In genomic region chr20:17530716-17531536, GRCh38 we compare ENCODE assay signal across 1 cellular context.
TF ChIP-seq lines count a peak whose summit lies in the region.

Gene BFSP1 (minus strand): TSS chr20:17531379. CDS start chr20:17531329, 50 bp downstream.

TF ChIP-seq in HepG2, 621 proteins besides CTCF, POLR2A, EP300 and RAD21 (continued from another document and continues in another):
- TF ChIP-seq ZNF318 (CRISPR knock-in tag; IDR thresholded peaks at IDR 0.05) (0 out of 2 replicates have a peak, but pooled peaks have one; percentile 17), GATA4 (IDR thresholded peaks at IDR 0.05; ENCODE audit: borderline replicate concordance, low read depth) (no peak), TBL1XR1 (IDR thresholded peaks at IDR 0.05; ENCODE audit: borderline replicate concordance, low read length, partially characterized antibody) (no peak), ZNF784 (CRISPR knock-in tag; IDR thresholded peaks at IDR 0.05; ENCODE audit: borderline replicate concordance) (peak; percentile 46; the same call in 1 of the 2 replicates), ZBTB37 (CRISPR knock-in tag; IDR thresholded peaks at IDR 0.05) (no peak), NFE2 (CRISPR knock-in tag; IDR thresholded peaks at IDR 0.05) (no peak), HOXA9 (CRISPR knock-in tag; IDR thresholded peaks at IDR 0.05; ENCODE audit: borderline replicate concordance) (peak; percentile 27), GFI1 (CRISPR knock-in tag; IDR thresholded peaks at IDR 0.05; ENCODE audit: borderline replicate concordance) (no peak), SAFB2 (CRISPR knock-in tag; IDR thresholded peaks at IDR 0.05; ENCODE audit: borderline replicate concordance, low read depth) (peak; percentile 73), NFRKB (IDR thresholded peaks at IDR 0.05) (no peak), RERE (CRISPR knock-in tag; IDR thresholded peaks at IDR 0.05; ENCODE audit: low read depth) (0 out of 2 replicates have a peak, but pooled peaks have one; percentile 11), ZNF710 (CRISPR knock-in tag; IDR thresholded peaks at IDR 0.05; ENCODE audit: borderline replicate concordance) (no peak), ATRX (CRISPR knock-in tag; IDR thresholded peaks at IDR 0.05; ENCODE audit: borderline replicate concordance) (no peak), SNRNP70 (IDR thresholded peaks at IDR 0.05; ENCODE audit: low read depth, low read length) (no peak), ZBTB1 (CRISPR knock-in tag; IDR thresholded peaks at IDR 0.05; ENCODE audit: borderline replicate concordance) (no peak), RXRB (CRISPR knock-in tag; IDR thresholded peaks at IDR 0.05; ENCODE audit: borderline replicate concordance) (0 out of 2 replicates have a peak, but pooled peaks have one; percentile 11), FOXK1 (CRISPR knock-in tag; IDR thresholded peaks at IDR 0.05; ENCODE audit: borderline replicate concordance, low read depth) (no peak), ZNF24 (IDR thresholded peaks at IDR 0.05) (no peak), NCOA1 (CRISPR knock-in tag; IDR thresholded peaks at IDR 0.05) (no peak), ZNF678 (CRISPR knock-in tag; IDR thresholded peaks at IDR 0.05) (no peak), ATF1 (CRISPR knock-in tag; IDR thresholded peaks at IDR 0.05) (no peak), ERF (CRISPR knock-in tag; IDR thresholded peaks at IDR 0.05) (0 out of 2 replicates have a peak, but pooled peaks have one; percentile 14), RFXAP (CRISPR knock-in tag; IDR thresholded peaks at IDR 0.05; ENCODE audit: borderline replicate concordance) (no peak)
- TF ChIP-seq, protein P1, sequence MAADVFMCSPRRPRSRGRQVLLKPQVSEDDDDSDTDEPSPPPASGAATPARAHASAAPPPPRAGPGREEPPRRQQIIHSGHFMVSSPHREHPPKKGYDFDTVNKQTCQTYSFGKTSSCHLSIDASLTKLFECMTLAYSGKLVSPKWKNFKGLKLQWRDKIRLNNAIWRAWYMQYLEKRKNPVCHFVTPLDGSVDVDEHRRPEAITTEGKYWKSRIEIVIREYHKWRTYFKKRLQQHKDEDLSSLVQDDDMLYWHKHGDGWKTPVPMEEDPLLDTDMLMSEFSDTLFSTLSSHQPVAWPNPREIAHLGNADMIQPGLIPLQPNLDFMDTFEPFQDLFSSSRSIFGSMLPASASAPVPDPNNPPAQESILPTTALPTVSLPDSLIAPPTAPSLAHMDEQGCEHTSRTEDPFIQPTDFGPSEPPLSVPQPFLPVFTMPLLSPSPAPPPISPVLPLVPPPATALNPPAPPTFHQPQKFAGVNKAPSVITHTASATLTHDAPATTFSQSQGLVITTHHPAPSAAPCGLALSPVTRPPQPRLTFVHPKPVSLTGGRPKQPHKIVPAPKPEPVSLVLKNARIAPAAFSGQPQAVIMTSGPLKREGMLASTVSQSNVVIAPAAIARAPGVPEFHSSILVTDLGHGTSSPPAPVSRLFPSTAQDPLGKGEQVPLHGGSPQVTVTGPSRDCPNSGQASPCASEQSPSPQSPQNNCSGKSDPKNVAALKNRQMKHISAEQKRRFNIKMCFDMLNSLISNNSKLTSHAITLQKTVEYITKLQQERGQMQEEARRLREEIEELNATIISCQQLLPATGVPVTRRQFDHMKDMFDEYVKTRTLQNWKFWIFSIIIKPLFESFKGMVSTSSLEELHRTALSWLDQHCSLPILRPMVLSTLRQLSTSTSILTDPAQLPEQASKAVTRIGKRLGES (CRISPR knock-in tag; IDR thresholded peaks at IDR 0.05; ENCODE audit: borderline replicate concordance), result no peak
- TF ChIP-seq, protein P2, sequence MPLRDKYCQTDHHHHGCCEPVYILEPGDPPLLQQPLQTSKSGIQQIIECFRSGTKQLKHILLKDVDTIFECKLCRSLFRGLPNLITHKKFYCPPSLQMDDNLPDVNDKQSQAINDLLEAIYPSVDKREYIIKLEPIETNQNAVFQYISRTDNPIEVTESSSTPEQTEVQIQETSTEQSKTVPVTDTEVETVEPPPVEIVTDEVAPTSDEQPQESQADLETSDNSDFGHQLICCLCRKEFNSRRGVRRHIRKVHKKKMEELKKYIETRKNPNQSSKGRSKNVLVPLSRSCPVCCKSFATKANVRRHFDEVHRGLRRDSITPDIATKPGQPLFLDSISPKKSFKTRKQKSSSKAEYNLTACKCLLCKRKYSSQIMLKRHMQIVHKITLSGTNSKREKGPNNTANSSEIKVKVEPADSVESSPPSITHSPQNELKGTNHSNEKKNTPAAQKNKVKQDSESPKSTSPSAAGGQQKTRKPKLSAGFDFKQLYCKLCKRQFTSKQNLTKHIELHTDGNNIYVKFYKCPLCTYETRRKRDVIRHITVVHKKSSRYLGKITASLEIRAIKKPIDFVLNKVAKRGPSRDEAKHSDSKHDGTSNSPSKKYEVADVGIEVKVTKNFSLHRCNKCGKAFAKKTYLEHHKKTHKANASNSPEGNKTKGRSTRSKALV (CRISPR knock-in tag; IDR thresholded peaks at IDR 0.05), result peak; percentile 99
- TF ChIP-seq, protein P3, sequence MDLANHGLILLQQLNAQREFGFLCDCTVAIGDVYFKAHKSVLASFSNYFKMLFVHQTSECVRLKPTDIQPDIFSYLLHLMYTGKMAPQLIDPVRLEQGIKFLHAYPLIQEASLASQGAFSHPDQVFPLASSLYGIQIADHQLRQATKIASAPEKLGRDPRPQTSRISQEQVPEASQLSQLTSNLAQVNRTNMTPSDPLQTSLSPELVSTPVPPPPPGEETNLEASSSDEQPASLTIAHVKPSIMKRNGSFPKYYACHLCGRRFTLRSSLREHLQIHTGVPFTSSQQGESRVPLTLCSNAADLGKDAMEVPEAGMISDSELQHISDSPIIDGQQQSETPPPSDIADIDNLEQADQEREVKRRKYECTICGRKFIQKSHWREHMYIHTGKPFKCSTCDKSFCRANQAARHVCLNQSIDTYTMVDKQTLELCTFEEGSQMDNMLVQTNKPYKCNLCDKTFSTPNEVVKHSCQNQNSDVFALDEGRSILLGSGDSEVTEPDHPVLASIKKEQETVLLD (CRISPR knock-in tag; IDR thresholded peaks at IDR 0.05; ENCODE audit: low read depth), result peak; percentile 81
- TF ChIP-seq, protein P4, sequence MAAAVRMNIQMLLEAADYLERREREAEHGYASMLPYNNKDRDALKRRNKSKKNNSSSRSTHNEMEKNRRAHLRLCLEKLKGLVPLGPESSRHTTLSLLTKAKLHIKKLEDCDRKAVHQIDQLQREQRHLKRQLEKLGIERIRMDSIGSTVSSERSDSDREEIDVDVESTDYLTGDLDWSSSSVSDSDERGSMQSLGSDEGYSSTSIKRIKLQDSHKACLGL (CRISPR knock-in tag; IDR thresholded peaks at IDR 0.05), result no peak; the same call in 1 of the 2 replicates
